Comparison of ENCODE assay signal across 20 cellular contexts in genomic region chr11:16793009-16793408, GRCh38. TPM values are rescaled to one million over a fixed set of nuclear protein-coding genes. Genes with fewer than 3 reads are reported as not detected.
A peak's percentile ranks its signal among the peaks of the same experiment; 100 is the strongest.
DNase-seq lines count a peak whose midpoint lies in the region; TF ChIP-seq lines count a peak whose summit lies in the region.
"Had no signal": no experiment of that assay in that cellular context is flagged by ENCODE, and none has a peak within 500 bp of the region (broad histone marks: within the 10 kb centered on the region; RNA-seq: fewer than 3 reads in every experiment).

No MANE protein-coding gene starts in this region.

- CTCF ChIA-PET in mammary epithelial cell (lab: Charles Lee; ENCODE audit: low non-redundant PET): no interaction called here
- CTCF ChIA-PET in OCI-LY7 (lab: Charles Lee; ENCODE audit: unreplicated experiment): no interaction called here

- no peaks in the 10 kb centered on the region for H3K27me3 ChIP-seq in Loucy (ENCODE audit: insufficient read depth, low read length, poor library complexity, severe bottlenecking)
- no peaks in the 10 kb centered on the region for H3K27me3 ChIP-seq in mammary epithelial cell (ENCODE audit: insufficient read depth, low read length)
- no peaks in the 10 kb centered on the region for H3K27me3 ChIP-seq in tibial artery
- H3K27me3 ChIP-seq: sigmoid colon had no signal

- H3K4me3 ChIP-seq in Loucy (ENCODE audit: low read length, poor library complexity, severe bottlenecking) (no peak overlapping the region), mammary epithelial cell (replicated peaks in 1 of 3; ENCODE audit: insufficient read depth in 1 of 3, low read depth in 2 of 3, low read length in 3 of 3) (no peak overlapping the region), tibial artery (no peak overlapping the region), OCI-LY7 (ENCODE audit: low read depth, low read length, poor library complexity, severe bottlenecking) (no peak overlapping the region)
- H3K4me3 ChIP-seq: mucosa of descending colon, sigmoid colon had no signal

- H3K9me2 ChIP-seq in Loucy (replicated peaks; ENCODE audit: low read depth, low read length) (no peaks in the 10 kb centered on the region), OCI-LY7 (ENCODE audit: insufficient read depth, low read length) (no peaks in the 10 kb centered on the region)

- no peak overlapping the region for H3K9ac ChIP-seq in Loucy (ENCODE audit: low read depth, low read length, poor library complexity, severe bottlenecking)
- no peak overlapping the region for H3K9ac ChIP-seq in mammary epithelial cell (ENCODE audit: insufficient read depth, low read length)

- no peaks in the 10 kb centered on the region for H3F3A ChIP-seq in Loucy (ENCODE audit: low read depth)

- H3K36me3 Mint-ChIP-seq in endothelial cell (ENCODE audit: low read depth, unreplicated experiment): peaks cover 7% of the 10 kb centered on the region
- H3K36me3 Mint-ChIP-seq: CD8-positive, alpha-beta T cell had no signal

- H3K36me3 ChIP-seq in Loucy (ENCODE audit: insufficient read depth, low read length): no peaks in the 10 kb centered on the region
- H3K36me3 ChIP-seq in mammary epithelial cell (ENCODE audit: insufficient read depth, low read length): no peaks in the 10 kb centered on the region
- H3K36me3 ChIP-seq in tibial artery: peaks cover 0 to 18% (median 0%) of the 10 kb centered on the region in 3 donors
- H3K36me3 ChIP-seq in OCI-LY7 (ENCODE audit: insufficient read depth, low read length): no peaks in the 10 kb centered on the region
- H3K36me3 ChIP-seq: sigmoid colon had no signal

- in situ Hi-C loops in mammary epithelial cell (cut with MboI; ENCODE audit: low sequenced_read_pairs in 2 of 2): no loop called here

- H3K27ac ChIP-seq in mammary epithelial cell (ENCODE audit: insufficient read depth, low read depth, low read length): peak overlapping the region; percentile 98
- peak overlapping the region; percentile 42 to 63 for H3K27ac ChIP-seq in tibial artery
- H3K27ac ChIP-seq in OCI-LY7 (ENCODE audit: low read depth, low read length, poor library complexity, severe bottlenecking): no peak overlapping the region

- POLR2A ChIA-PET in OCI-LY7 (lab: Charles Lee): interaction anchor here (0.5 kb wide), 1 partner anchor 214 kb away, joined by 4 read pairs; no protein-coding TSS in a partner anchor

- 97% methylated on average over 3 of the region's 3 CpGs for WGBS in mammary epithelial cell (ENCODE audit: low coverage, missing lambda C conversion rate)

- H2AFZ ChIP-seq in Loucy (ENCODE audit: low read length) (no peak overlapping the region), mammary epithelial cell (ENCODE audit: low read depth, low read length) (no peak overlapping the region), OCI-LY7 (ENCODE audit: low read length) (no peak overlapping the region)

- peaks cover 7% of the 10 kb centered on the region for H3K27me3 Mint-ChIP-seq in endothelial cell (ENCODE audit: unreplicated experiment)
- H3K27me3 Mint-ChIP-seq: activated CD4-positive, alpha-beta T cell treated with anti-CD3 and anti-CD28 coated beads for 36 hours; activated T-cell treated with anti-CD3 and anti-CD28 coated beads, Interleukin-2, amount 50 U/mL, for 24 hours had no signal

- H3K4me2 ChIP-seq in Loucy (ENCODE audit: low read depth, low read length, poor library complexity, severe bottlenecking) (peak overlapping the region; percentile 25), mammary epithelial cell (ENCODE audit: insufficient read depth, low read depth, low read length) (no peak overlapping the region), OCI-LY7 (ENCODE audit: low read length) (no peak overlapping the region)

- peaks cover 27% of the 10 kb centered on the region for H3K4me1 ChIP-seq in Loucy (ENCODE audit: insufficient read depth, low read length, poor library complexity, severe bottlenecking)
- peaks cover 45% of the 10 kb centered on the region for H3K4me1 ChIP-seq in mammary epithelial cell (ENCODE audit: insufficient read depth, low read length)
- H3K4me1 ChIP-seq in tibial artery: peaks cover 0 to 47% (median 30%) of the 10 kb centered on the region in 4 donors
- H3K4me1 ChIP-seq in OCI-LY7 (ENCODE audit: insufficient read depth, low read length, poor library complexity, severe bottlenecking): no peaks in the 10 kb centered on the region

- TF ChIP-seq CTCF in Loucy (conservative IDR thresholded peaks at IDR 0.05; ENCODE audit: low read length) (no peak), mammary epithelial cell (conservative IDR thresholded peaks at IDR 0.05 in 1 of 2, IDR thresholded peaks at IDR 0.05 in 1 of 2; ENCODE audit: extremely low read depth in 1 of 2, insufficient read depth in 1 of 2, low read depth in 1 of 2, low read length in 2 of 2) (no peak), tibial artery (IDR thresholded peaks at IDR 0.05) (no peak), endothelial cell (IDR thresholded peaks at IDR 0.05; ENCODE audit: unreplicated experiment) (no peak), OCI-LY7 (conservative IDR thresholded peaks at IDR 0.05; ENCODE audit: low read length) (no peak)

- no peaks in the 10 kb centered on the region for H4K20me1 ChIP-seq in Loucy (ENCODE audit: insufficient read depth, low read length, poor library complexity, severe bottlenecking)
- H4K20me1 ChIP-seq in mammary epithelial cell (ENCODE audit: insufficient read depth, low read length): no peaks in the 10 kb centered on the region
- no peaks in the 10 kb centered on the region for H4K20me1 ChIP-seq in OCI-LY7 (ENCODE audit: insufficient read depth, low read length)

- no peaks in the 10 kb centered on the region for H3K9me3 Mint-ChIP-seq in endothelial cell (ENCODE audit: unreplicated experiment)
- H3K9me3 Mint-ChIP-seq: activated T-cell treated with anti-CD3 and anti-CD28 coated beads, Interleukin-2, amount 50 U/mL, for 24 hours; CD8-positive, alpha-beta T cell; neural crest cell had no signal

- H3K9me3 ChIP-seq in Loucy (ENCODE audit: insufficient read depth, low read depth, low read length): no peaks in the 10 kb centered on the region
- no peaks in the 10 kb centered on the region for H3K9me3 ChIP-seq in mammary epithelial cell (replicated peaks; ENCODE audit: insufficient read depth, low read length)
- no peaks in the 10 kb centered on the region for H3K9me3 ChIP-seq in tibial artery
- H3K9me3 ChIP-seq in OCI-LY7 (ENCODE audit: low read length): no peaks in the 10 kb centered on the region
- H3K9me3 ChIP-seq: mucosa of descending colon, sigmoid colon had no signal

- no peak overlapping the region for H3K27ac Mint-ChIP-seq in endothelial cell (ENCODE audit: unreplicated experiment)
- H3K27ac Mint-ChIP-seq: activated CD4-positive, alpha-beta T cell treated with anti-CD3 and anti-CD28 coated beads for 36 hours; activated T-cell treated with anti-CD3 and anti-CD28 coated beads, Interleukin-2, amount 50 U/mL, for 24 hours; CD8-positive, alpha-beta T cell had no signal

- dilution Hi-C loops in mammary epithelial cell (cut with HindIII; ENCODE audit: low sequenced_read_pairs): no loop called here

- no peak for DNase-seq in mammary epithelial cell
- peak; percentile 7 for DNase-seq in myocyte (ENCODE audit: low read depth)
- DNase-seq in tibial artery: no peak
- DNase-seq in endothelial cell (ENCODE audit: low spot score): no peak
- DNase-seq in OCI-LY7 (ENCODE audit: low spot score): no peak
- no peak for DNase-seq in HK-2 (ENCODE audit: unreplicated experiment)
- DNase-seq in DMS53 treated with DMSO at 0.1 percent for 48 hours (lab: John Stamatoyannopoulos, UW; ENCODE audit: unreplicated experiment): no peak
- DNase-seq: activated CD4-positive, alpha-beta T cell treated with anti-CD3 and anti-CD28 coated beads for 36 hours; activated T-cell treated with anti-CD3 and anti-CD28 coated beads, Interleukin-2, amount 50 U/mL, for 24 hours; CD8-positive, alpha-beta T cell; DMS53; GF-D8; mucosa of descending colon; NCI-H1105; NCI-H2029; NCI-H526 treated with DMSO at 0.1 percent for 48 hours; sigmoid colon; T-helper 1 cell had no signal

- H3K4me3 Mint-ChIP-seq in endothelial cell (ENCODE audit: unreplicated experiment): no peak overlapping the region
- H3K4me3 Mint-ChIP-seq: activated CD4-positive, alpha-beta T cell treated with anti-CD3 and anti-CD28 coated beads for 36 hours; activated T-cell treated with anti-CD3 and anti-CD28 coated beads, Interleukin-2, amount 50 U/mL, for 24 hours; CD8-positive, alpha-beta T cell; neural crest cell had no signal

- H3K79me2 ChIP-seq in Loucy (ENCODE audit: insufficient read depth, low read length): no peaks in the 10 kb centered on the region
- no peaks in the 10 kb centered on the region for H3K79me2 ChIP-seq in mammary epithelial cell (ENCODE audit: insufficient read depth, low read length)
- no peaks in the 10 kb centered on the region for H3K79me2 ChIP-seq in OCI-LY7 (ENCODE audit: insufficient read depth, low read depth, low read length)

- no TSS peak for BruUV-seq in mammary epithelial cell (replicated peaks; lab: Mats Ljungman, UMichigan)
- no TSS peak for BruUV-seq in OCI-LY7 (replicated peaks; lab: Mats Ljungman, UMichigan)

- intact Hi-C loops in mammary epithelial cell (cut with micrococcal nuclease): no loop called here
- intact Hi-C loops in tibial artery (cut with DNase I; ENCODE audit: low total_unique reads): no loop called here
- intact Hi-C loops in OCI-LY7 (cut with micrococcal nuclease; ENCODE audit: unreplicated experiment): no loop called here

- peaks cover 31% of the 10 kb centered on the region for H3K4me1 Mint-ChIP-seq in endothelial cell (ENCODE audit: unreplicated experiment)

RNA-seq across cellular contexts. Expression of gene C11orf58, which starts 54.6 kb away (rescaled TPM):
- 100 to 1,000 TPM in 1 of 2 donors, 10 to 100 TPM in 1; 94.0 to 115 TPM for total RNA-seq in mammary epithelial cell
- polyA plus RNA-seq in mammary epithelial cell: 85.1 TPM
- polyA minus RNA-seq in mammary epithelial cell: 108 TPM
- 123 and 127 TPM in 2 replicates for total RNA-seq in myocyte
- 149 TPM for polyA plus RNA-seq in myocyte (2012)
- total RNA-seq in endothelial cell (ENCODE audit: unreplicated experiment): 125 TPM
- 118 and 168 TPM in 2 replicates for total RNA-seq in OCI-LY7 (2014; rRNA removed; shearing (Covaris generic))
- total RNA-seq in OCI-LY7 (2022): 131 and 146 TPM in 2 replicates
